Comparison of ENCODE assay signal across 1 cellular context in the genomic region with DNA sequence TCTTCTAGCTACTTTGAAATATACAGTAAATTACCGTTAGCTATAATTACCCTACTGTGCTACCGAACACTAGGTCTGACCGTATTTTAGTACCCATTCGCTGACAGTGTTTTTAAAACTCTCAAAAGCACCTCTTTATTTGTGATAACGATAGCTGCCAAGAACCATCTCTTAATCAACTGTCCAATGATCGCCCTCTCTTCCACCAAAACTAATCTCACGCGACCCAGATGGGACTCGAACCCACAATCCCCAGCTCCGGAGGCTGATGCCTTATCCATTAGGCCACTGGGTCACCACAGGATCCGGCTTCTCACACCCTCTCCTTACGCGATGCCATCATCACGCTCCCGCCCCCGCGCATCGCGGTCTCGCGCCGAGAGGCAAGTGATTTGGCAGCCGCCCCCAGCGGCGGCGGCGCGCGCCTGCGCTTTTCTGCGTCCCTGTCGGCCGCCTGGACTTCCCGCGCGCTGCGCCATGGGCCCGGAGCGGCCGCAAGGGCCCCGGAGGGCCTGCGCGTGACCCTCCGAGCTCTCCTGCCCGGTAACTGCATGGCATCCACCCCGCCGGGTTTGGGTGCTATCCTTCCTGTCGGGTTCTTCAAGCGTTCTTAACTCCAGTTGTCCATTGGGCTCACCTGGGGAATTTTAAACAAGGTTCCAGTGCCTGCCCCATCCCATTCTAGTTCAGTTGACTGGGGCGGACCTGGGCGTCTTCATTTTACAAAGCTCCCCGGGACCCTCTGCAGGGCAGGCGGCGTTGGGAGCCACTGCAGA.
TF ChIP-seq lines count a peak whose summit lies in the region.

No MANE protein-coding gene starts in this region.

TF ChIP-seq in HepG2, 621 proteins besides CTCF, POLR2A, EP300 and RAD21 (continued from another document):
- TF ChIP-seq HMGXB3 (CRISPR knock-in tag; IDR thresholded peaks at IDR 0.05; ENCODE audit: borderline replicate concordance) (peak; percentile 89), PCBP1 (IDR thresholded peaks at IDR 0.05; ENCODE audit: borderline replicate concordance, low read depth, low read length) (no peak), GABPA (IDR thresholded peaks at IDR 0.05; ENCODE audit: low read depth, low read length) (no peak), GABPA (CRISPR knock-in tag; IDR thresholded peaks at IDR 0.05; ENCODE audit: low read depth) (peak; percentile 59), POGZ (CRISPR knock-in tag; IDR thresholded peaks at IDR 0.05) (peak; percentile 89), ZNF891 (CRISPR knock-in tag; IDR thresholded peaks at IDR 0.05) (peak; percentile 96; the same call in 1 of the 2 replicates), ZNF20 (CRISPR knock-in tag; IDR thresholded peaks at IDR 0.05) (peak; percentile 74; the same call in 1 of the 2 replicates), FOXP1 (IDR thresholded peaks at IDR 0.05) (no peak), FOXP1 (CRISPR knock-in tag; IDR thresholded peaks at IDR 0.05) (peak; percentile 67; the same call in 1 of the 2 replicates), ZSCAN9 (CRISPR knock-in tag; IDR thresholded peaks at IDR 0.05; ENCODE audit: borderline replicate concordance) (peak; percentile 94), SPEN (CRISPR knock-in tag; IDR thresholded peaks at IDR 0.05; ENCODE audit: low read depth) (peak; percentile 90), ZNF501 (CRISPR knock-in tag; IDR thresholded peaks at IDR 0.05) (peak; percentile 96), RAD51 (IDR thresholded peaks at IDR 0.05; ENCODE audit: borderline replicate concordance) (no peak), ARID2 (CRISPR knock-in tag; IDR thresholded peaks at IDR 0.05; ENCODE audit: borderline replicate concordance) (peak; percentile 69; the same call in 1 of the 2 replicates), PHF8 (CRISPR knock-in tag; IDR thresholded peaks at IDR 0.05) (peak; percentile 90), HNRNPH1 (optimal IDR thresholded peaks at IDR 0.05; ENCODE audit: low read depth, low read length) (no peak), PAX8 (CRISPR knock-in tag; IDR thresholded peaks at IDR 0.05; ENCODE audit: borderline replicate concordance) (peak; percentile 38; the same call in 1 of the 2 replicates), HHEX (CRISPR knock-in tag; IDR thresholded peaks at IDR 0.05) (peak; percentile 16; the same call in 1 of the 2 replicates), KDM4B (CRISPR knock-in tag; IDR thresholded peaks at IDR 0.05) (peak; percentile 94), FOXK1 (CRISPR knock-in tag; IDR thresholded peaks at IDR 0.05; ENCODE audit: borderline replicate concordance, low read depth) (peak; percentile 79; the same call in 1 of the 2 replicates), CCAR2 (optimal IDR thresholded peaks at IDR 0.05; ENCODE audit: low read depth, low read length) (no peak), ZFY (CRISPR knock-in tag; IDR thresholded peaks at IDR 0.05) (peak; percentile 97), ZNF44 (CRISPR knock-in tag; IDR thresholded peaks at IDR 0.05) (peak; percentile 92), NR2F2 (IDR thresholded peaks at IDR 0.05; ENCODE audit: borderline replicate concordance, low read depth) (peak; percentile 82; the same call in 1 of the 2 replicates), ZNF589 (CRISPR knock-in tag; conservative IDR thresholded peaks at IDR 0.05) (peak; percentile 98; the same call in 1 of the 2 replicates), ISL2 (CRISPR knock-in tag; IDR thresholded peaks at IDR 0.05) (peak; percentile 88), POGK (CRISPR knock-in tag; conservative IDR thresholded peaks at IDR 0.05) (peak; percentile 99), ZNF407 (CRISPR knock-in tag; IDR thresholded peaks at IDR 0.05; ENCODE audit: not compliant biosample characterization) (peak; percentile 94), TEAD2 (CRISPR knock-in tag; IDR thresholded peaks at IDR 0.05) (peak; percentile 6; the same call in 1 of the 2 replicates)
- TF ChIP-seq, protein P1, sequence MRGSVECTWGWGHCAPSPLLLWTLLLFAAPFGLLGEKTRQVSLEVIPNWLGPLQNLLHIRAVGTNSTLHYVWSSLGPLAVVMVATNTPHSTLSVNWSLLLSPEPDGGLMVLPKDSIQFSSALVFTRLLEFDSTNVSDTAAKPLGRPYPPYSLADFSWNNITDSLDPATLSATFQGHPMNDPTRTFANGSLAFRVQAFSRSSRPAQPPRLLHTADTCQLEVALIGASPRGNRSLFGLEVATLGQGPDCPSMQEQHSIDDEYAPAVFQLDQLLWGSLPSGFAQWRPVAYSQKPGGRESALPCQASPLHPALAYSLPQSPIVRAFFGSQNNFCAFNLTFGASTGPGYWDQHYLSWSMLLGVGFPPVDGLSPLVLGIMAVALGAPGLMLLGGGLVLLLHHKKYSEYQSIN (CRISPR knock-in tag; IDR thresholded peaks at IDR 0.05; ENCODE audit: borderline replicate concordance): no peak; the same call in 1 of the 2 replicates
